7 cellular contexts compared by ENCODE assay signal in genomic region chr2:130836501-130837174, GRCh38. TPM values are rescaled to one million over a fixed set of nuclear protein-coding genes. Genes with fewer than 3 reads are reported as not detected.
A peak's percentile ranks its signal among the peaks of the same experiment; 100 is the strongest.
DNase-seq lines count a peak whose midpoint lies in the region; ATAC-seq and TF ChIP-seq lines count a peak whose summit lies in the region.

ARHGEF4 (plus strand) TSS chr2:130836914; CDS start chr2:130836954, 40 bp downstream.

- no peaks in the 10 kb centered on the region for H3K9me3 ChIP-seq in ES-I3 (ENCODE audit: control insufficient read depth, insufficient read depth, low read length)
- no peaks in the 10 kb centered on the region for H3K9me3 ChIP-seq in cardiac muscle cell (ENCODE audit: low read depth)
- H3K9me3 ChIP-seq in prostate gland: no peaks in the 10 kb centered on the region

- no peak within 1 kb of the TSS for H3K27ac ChIP-seq in cardiac muscle cell
- peak within 1 kb of the TSS in 1 of 2 donors; percentile 11 for H3K27ac ChIP-seq in prostate gland

- intact Hi-C loops in prostate gland (cut with DNase I): no loop called here

- H3K36me3 ChIP-seq in ES-I3 (ENCODE audit: insufficient read depth, low read length) (no peaks in the 10 kb centered on the region), cardiac muscle cell (no peaks in the 10 kb centered on the region), prostate gland (no peaks in the 10 kb centered on the region)

- H3K4me3 ChIP-seq in cardiac muscle cell: peak within 1 kb of the TSS; percentile 23
- H3K4me3 ChIP-seq in prostate gland: peak within 1 kb of the TSS; percentile 28 to 36

- peak; percentile 25 to 27 for DNase-seq in activated CD4-positive, alpha-beta T cell treated with anti-CD3 and anti-CD28 coated beads, Interleukin-2, amount 50 U/mL, for 48 hours
- peak; percentile 37 to 71 for DNase-seq in cardiac muscle cell (ENCODE audit: low read depth in 1 of 2, low spot score in 1 of 2)
- peak; percentile 42 for DNase-seq in prostate gland (ENCODE audit: low spot score)

- H3K27me3 ChIP-seq in cardiac muscle cell (peaks cover 56% of the 10 kb centered on the region), prostate gland (replicated peaks; ENCODE audit: insufficient read depth) (no peaks in the 10 kb centered on the region)

- TF ChIP-seq POLR2A in prostate gland (IDR thresholded peaks at IDR 0.05): no peak

- H3K9ac ChIP-seq in ES-I3 (ENCODE audit: low read depth, low read length): peak within 1 kb of the TSS; percentile 85

- 6% methylated on average over 49 of the region's 70 CpGs for WGBS in prostate gland

- TF ChIP-seq CTCF in cardiac muscle cell (IDR thresholded peaks at IDR 0.05; ENCODE audit: low read depth, low read length): no peak
- TF ChIP-seq CTCF in prostate gland (IDR thresholded peaks at IDR 0.05): no peak

- H3K4me1 ChIP-seq in ES-I3 (ENCODE audit: insufficient read depth, low read length) (peaks cover 11% of the 10 kb centered on the region), cardiac muscle cell (ENCODE audit: low read depth) (no peaks in the 10 kb centered on the region), prostate gland (replicated peaks) (no peaks in the 10 kb centered on the region)

- ATAC-seq in HG02678 (IDR thresholded peaks at IDR 0.05; ENCODE audit: unreplicated experiment) (peak; percentile 60), HG02642 (IDR thresholded peaks at IDR 0.05; ENCODE audit: poor library complexity, unreplicated experiment) (no peak), HG03045 (IDR thresholded peaks at IDR 0.05; ENCODE audit: unreplicated experiment) (no peak)

RNA-seq across cellular contexts. Expression of gene ARHGEF4, which starts in this region (rescaled TPM):
- total RNA-seq in cardiac muscle cell (38.3 and 82.2 TPM in 2 replicates), prostate gland (10 to 100 TPM in 1 of 2 donors, 1 to 10 TPM in 1; 9.6 to 56.0 TPM)
- polyA plus RNA-seq in cardiac muscle cell: 26.0 and 52.9 TPM in 2 replicates
